15 cellular contexts compared by ENCODE assay signal in genomic region chr9:87656485-87656884, GRCh38.
DNase-seq lines count a peak whose midpoint lies in the region; ATAC-seq, FAIRE-seq and TF ChIP-seq lines count a peak whose summit lies in the region.
"Had no signal": no experiment of that assay in that cellular context is flagged by ENCODE, and none has a peak within 500 bp of the region (broad histone marks: within the 10 kb centered on the region; RNA-seq: fewer than 3 reads in every experiment).

No MANE protein-coding gene starts in this region.

- no peak overlapping the region for H2BK120ac ChIP-seq in mesenchymal stem cell (ENCODE audit: low read depth, low read length)

- H4K8ac ChIP-seq in mesenchymal stem cell (ENCODE audit: low read length): no peak overlapping the region

- H3K27ac ChIP-seq in cardiac muscle cell: no peak overlapping the region
- H3K27ac ChIP-seq in fibroblast of lung (ENCODE audit: insufficient read depth, low read length): no peak overlapping the region
- H3K27ac ChIP-seq in mesenchymal stem cell (ENCODE audit: low read length, poor library complexity, severe bottlenecking): peak overlapping the region; percentile 13
- H3K27ac ChIP-seq: neural progenitor cell had no signal

- H3K14ac ChIP-seq in mesenchymal stem cell (ENCODE audit: low read length in 2 of 2): no peak overlapping the region

- H2BK5ac ChIP-seq in mesenchymal stem cell (ENCODE audit: low read depth, low read length, poor library complexity, severe bottlenecking): no peak overlapping the region

- no peaks in the 10 kb centered on the region for H3K79me2 ChIP-seq in fibroblast of lung (ENCODE audit: control insufficient read depth, insufficient read depth, low read length)

- peaks cover 19% of the 10 kb centered on the region for H3K79me1 ChIP-seq in mesenchymal stem cell (replicated peaks; ENCODE audit: low read length, poor library complexity, severe bottlenecking)

- H3K9ac ChIP-seq in fibroblast of lung (ENCODE audit: insufficient read depth, low read length) (no peak overlapping the region), mesenchymal stem cell (ENCODE audit: low read length) (peak overlapping the region; percentile 52)
- H3K9ac ChIP-seq: neural progenitor cell had no signal

- H2BK12ac ChIP-seq in mesenchymal stem cell (ENCODE audit: low read length in 2 of 2): no peak overlapping the region

- no peak overlapping the region for H2AK5ac ChIP-seq in mesenchymal stem cell (ENCODE audit: low read length, severe bottlenecking)

- no peak overlapping the region for H4K91ac ChIP-seq in mesenchymal stem cell (ENCODE audit: low read length)

- H3K4me3 Mint-ChIP-seq in activated CD8-positive, alpha-beta memory T cell treated with anti-CD3 and anti-CD28 coated beads, Interleukin-2, amount 10 ng/mL, durations not matched to agents 7 days and 5 days: no peak overlapping the region
- H3K4me3 Mint-ChIP-seq: neural progenitor cell; T-helper 1 cell treated with Interleukin-12 subunit alpha and Interleukin-12 subunit beta and Interleukin-4 antibody, amounts not matched to agents 30 μg/mL and 1 μg/mL, for 36 hours had no signal

- H3K36me3 ChIP-seq in cardiac muscle cell (no peaks in the 10 kb centered on the region), fibroblast of lung (ENCODE audit: control insufficient read depth, insufficient read depth, low read length) (no peaks in the 10 kb centered on the region), mesenchymal stem cell (ENCODE audit: control insufficient read depth in 1 of 2, insufficient read depth in 2 of 2, low read depth in 1 of 2, low read length in 2 of 2) (peaks cover 10 to 42% of the 10 kb centered on the region in 2 experiments)
- H3K36me3 ChIP-seq: neural progenitor cell had no signal

- no peaks in the 10 kb centered on the region for H3K36me3 Mint-ChIP-seq in activated CD8-positive, alpha-beta memory T cell treated with anti-CD3 and anti-CD28 coated beads, Interleukin-2, amount 10 ng/mL, durations not matched to agents 7 days and 5 days

- no peaks in the 10 kb centered on the region for H4K20me1 ChIP-seq in fibroblast of lung (ENCODE audit: control insufficient read depth, extremely low read depth, insufficient read depth, low read length)

- H3K27me3 ChIP-seq in cardiac muscle cell (no peaks in the 10 kb centered on the region), fibroblast of lung (ENCODE audit: control insufficient read depth, insufficient read depth, low read length) (no peaks in the 10 kb centered on the region), mesenchymal stem cell (ENCODE audit: control insufficient read depth in 1 of 2, insufficient read depth in 1 of 2, low read length in 2 of 2) (no peaks in the 10 kb centered on the region)
- H3K27me3 ChIP-seq: neural progenitor cell had no signal

- CTCF ChIA-PET in activated CD8-positive, alpha-beta memory T cell treated with anti-CD3 and anti-CD28 coated beads, Interleukin-2, amount 10 ng/mL, durations not matched to agents 7 days and 5 days (lab: Charles Lee): no interaction called here

- DNase-seq in cardiac muscle cell (ENCODE audit: low read depth in 1 of 2, low spot score in 1 of 2): peak in 1 of 2 donors; percentile 70
- DNase-seq in cardiac septum (ENCODE audit: low spot score): no peak
- peak; percentile 47 to 70 for DNase-seq in fibroblast of lung (ENCODE audit: low read depth in 2 of 2)
- peak; percentile 17 for DNase-seq in mesenchymal stem cell
- DNase-seq in urothelium cell line (ENCODE audit: low spot score): peak; percentile 54
- no peak for DNase-seq in activated CD8-positive, alpha-beta memory T cell treated with anti-CD3 and anti-CD28 coated beads, Interleukin-2, amount 10 ng/mL, durations not matched to agents 7 days and 5 days
- no peak for DNase-seq in iPS-NIHi11 (ENCODE audit: low spot score)
- DNase-seq: effector CD8-positive, alpha-beta T cell; KG1; NCI-H1694 treated with DMSO at 0.1 percent for 48 hours; NCI-H524 treated with DMSO at 0.1 percent for 48 hours; small intestine had no signal

- H3K4me1 ChIP-seq in cardiac muscle cell (ENCODE audit: low read depth) (no peaks in the 10 kb centered on the region), fibroblast of lung (ENCODE audit: control insufficient read depth, extremely low read depth, insufficient read depth, low read length) (peaks cover 2% of the 10 kb centered on the region), mesenchymal stem cell (ENCODE audit: control insufficient read depth, insufficient read depth, low read depth, low read length) (peaks cover 9% of the 10 kb centered on the region)
- H3K4me1 ChIP-seq: neural progenitor cell had no signal

- H2AFZ ChIP-seq in fibroblast of lung (ENCODE audit: low read length) (no peak overlapping the region), mesenchymal stem cell (ENCODE audit: low read depth, low read length) (no peak overlapping the region)
- H2AFZ ChIP-seq: neural progenitor cell had no signal

- no peak for FAIRE-seq in urothelium cell line (lab: Jason Lieb, UNC)
- FAIRE-seq: small intestine had no signal

- 76% methylated on average over 7 of the region's 8 CpGs for WGBS in mesenchymal stem cell

- TF ChIP-seq CTCF in cardiac muscle cell (IDR thresholded peaks at IDR 0.05; ENCODE audit: low read depth, low read length) (peak; percentile 40), fibroblast of lung (conservative IDR thresholded peaks at IDR 0.05 in 1 of 2, IDR thresholded peaks at IDR 0.05 in 1 of 2; ENCODE audit: low read depth in 1 of 2, low read length in 2 of 2) (peak; percentile 26 to 49)

- H3K4me3 ChIP-seq in cardiac muscle cell: no peak overlapping the region
- no peak overlapping the region for H3K4me3 ChIP-seq in fibroblast of lung (replicated peaks in 1 of 4; ENCODE audit: control extremely low read depth in 1 of 4, insufficient read depth in 1 of 4, low read depth in 3 of 4, low read length in 4 of 4)
- H3K4me3 ChIP-seq in mesenchymal stem cell (ENCODE audit: insufficient read depth in 1 of 2, low read depth in 1 of 2, low read length in 2 of 2): no peak overlapping the region
- H3K4me3 ChIP-seq: neural progenitor cell had no signal

- H2BK15ac ChIP-seq in mesenchymal stem cell (ENCODE audit: low read depth, poor library complexity, severe bottlenecking): no peak overlapping the region

- peaks cover under 1% of the 10 kb centered on the region for H3K27me3 Mint-ChIP-seq in activated CD8-positive, alpha-beta memory T cell treated with anti-CD3 and anti-CD28 coated beads, Interleukin-2, amount 10 ng/mL, durations not matched to agents 7 days and 5 days

- H3K27ac Mint-ChIP-seq in activated CD8-positive, alpha-beta memory T cell treated with anti-CD3 and anti-CD28 coated beads, Interleukin-2, amount 10 ng/mL, durations not matched to agents 7 days and 5 days: no peak overlapping the region
- H3K27ac Mint-ChIP-seq: neural progenitor cell; T-helper 1 cell treated with Interleukin-12 subunit alpha and Interleukin-12 subunit beta and Interleukin-4 antibody, amounts not matched to agents 30 μg/mL and 1 μg/mL, for 36 hours had no signal

- no peak overlapping the region for H3K18ac ChIP-seq in mesenchymal stem cell (ENCODE audit: low read depth in 1 of 2, low read length in 2 of 2)

- no peak overlapping the region for H3K23ac ChIP-seq in mesenchymal stem cell (ENCODE audit: low read length in 2 of 2)

- intact Hi-C loops in cardiac septum (cut with DNase I): loop anchor here (2.0 kb wide), 1 partner anchor 322 kb away; no protein-coding TSS in a partner anchor

- H3K9me3 ChIP-seq in cardiac muscle cell (ENCODE audit: low read depth) (no peaks in the 10 kb centered on the region), fibroblast of lung (ENCODE audit: control insufficient read depth, insufficient read depth, low read depth, low read length) (no peaks in the 10 kb centered on the region), mesenchymal stem cell (ENCODE audit: control insufficient read depth, low read length) (no peaks in the 10 kb centered on the region)

- no peaks in the 10 kb centered on the region for H3K9me3 Mint-ChIP-seq in activated CD8-positive, alpha-beta memory T cell treated with anti-CD3 and anti-CD28 coated beads, Interleukin-2, amount 10 ng/mL, durations not matched to agents 7 days and 5 days (ENCODE audit: low read depth)
- H3K9me3 Mint-ChIP-seq: neural progenitor cell; T-helper 1 cell treated with Interleukin-12 subunit alpha and Interleukin-12 subunit beta and Interleukin-4 antibody, amounts not matched to agents 30 μg/mL and 1 μg/mL, for 36 hours had no signal

- no peak for ATAC-seq in activated CD8-positive, alpha-beta memory T cell treated with anti-CD3 and anti-CD28 coated beads, Interleukin-2, amount 10 ng/mL, durations not matched to agents 7 days and 5 days
- ATAC-seq in GM21423 (IDR thresholded peaks at IDR 0.05; ENCODE audit: unreplicated experiment): no peak

- peak overlapping the region; percentile 48 for H3K4me2 ChIP-seq in fibroblast of lung (ENCODE audit: extremely low read depth, insufficient read depth, low read length)
- H3K4me2 ChIP-seq in mesenchymal stem cell (ENCODE audit: low read length, poor library complexity, severe bottlenecking): no peak overlapping the region
- H3K4me2 ChIP-seq: neural progenitor cell had no signal

- no peaks in the 10 kb centered on the region for H3K4me1 Mint-ChIP-seq in activated CD8-positive, alpha-beta memory T cell treated with anti-CD3 and anti-CD28 coated beads, Interleukin-2, amount 10 ng/mL, durations not matched to agents 7 days and 5 days

- no peak overlapping the region for H3K4ac ChIP-seq in mesenchymal stem cell (ENCODE audit: low read depth in 1 of 2, low read length in 2 of 2)

Comparison
In these comparisons a context has a peak if more than half of its experiments do, and no peak if none do; other contexts are left out.
1. DNase-seq: peak in fibroblast of lung (2 of 2), mesenchymal stem cell (single experiment) and urothelium cell line (single experiment); none in cardiac septum (single experiment), activated CD8-positive, alpha-beta memory T cell treated with anti-CD3 and anti-CD28 coated beads, Interleukin-2, amount 10 ng/mL, durations not matched to agents 7 days and 5 days (single experiment) and iPS-NIHi11 (single experiment).